1 cellular context compared by ENCODE assay signal in the genomic region with DNA sequence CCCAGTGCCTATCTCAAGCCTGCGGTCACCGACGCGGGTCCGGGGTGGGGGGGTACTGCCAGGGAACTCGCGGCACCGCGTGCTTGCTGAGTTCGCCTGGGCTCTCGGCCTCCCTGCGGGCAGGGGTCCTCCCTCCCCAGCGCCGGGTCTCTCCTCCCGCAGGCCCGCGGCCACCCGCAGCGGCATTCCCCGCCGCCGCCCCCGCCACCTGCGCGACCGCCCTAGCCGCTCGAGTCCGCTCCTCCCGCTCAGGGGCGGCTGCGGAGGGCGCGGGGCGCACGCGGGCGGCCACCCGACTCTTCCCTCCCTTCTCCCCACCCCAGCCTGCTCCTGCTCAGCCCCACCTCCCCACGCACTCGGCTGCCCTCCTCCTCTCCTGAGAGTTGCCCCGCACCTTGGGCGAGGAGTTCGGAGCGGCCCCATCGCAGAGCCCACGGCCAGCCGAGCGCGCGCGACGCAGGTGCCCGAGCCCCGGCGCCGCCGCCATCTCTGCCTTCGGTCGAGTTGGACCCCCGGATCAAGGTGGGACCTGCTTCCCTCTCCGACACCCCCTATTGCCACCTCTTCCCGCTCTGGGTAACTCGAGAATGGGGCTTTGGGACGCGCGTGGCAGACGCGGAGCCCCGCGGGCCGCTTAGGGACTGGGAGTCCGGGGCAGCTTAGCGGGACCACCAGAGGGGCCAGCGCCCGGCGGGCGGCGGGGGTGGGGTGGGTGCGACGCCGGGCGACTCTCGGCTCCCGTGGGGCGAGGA.
A peak's percentile ranks its signal among the peaks of the same experiment; 100 is the strongest.
TF ChIP-seq lines count a peak whose summit lies in the region.

No MANE protein-coding gene starts in this region.

TF ChIP-seq in K562, 482 proteins besides CTCF, POLR2A, EP300 and RAD21 (continued from another document and continues in another):
- TF ChIP-seq POLR2AphosphoS5 (IDR thresholded peaks at IDR 0.05; ENCODE audit: control insufficient read depth, insufficient read depth, low read depth, low read length) (no peak), ZNF324 (CRISPR knock-in tag; IDR thresholded peaks at IDR 0.05) (no peak), NEUROD1 (IDR thresholded peaks at IDR 0.05; ENCODE audit: borderline replicate concordance, low read depth, low read length, partially characterized antibody) (peak; percentile 9), LARP7 (IDR thresholded peaks at IDR 0.05) (no peak), KDM5B (IDR thresholded peaks at IDR 0.05; ENCODE audit: insufficient replicate concordance, low read depth, low read length) (peak; percentile 40), RNF219 (CRISPR knock-in tag; IDR thresholded peaks at IDR 0.05) (no peak), ASH1L (IDR thresholded peaks at IDR 0.05; ENCODE audit: borderline replicate concordance, low read depth, partially characterized antibody) (no peak), BRCA1 (IDR thresholded peaks at IDR 0.05) (no peak), BRCA1 (CRISPR knock-in tag; IDR thresholded peaks at IDR 0.05) (no peak), NBN (IDR thresholded peaks at IDR 0.05; ENCODE audit: low read depth) (no peak), ZNF431 (CRISPR knock-in tag; IDR thresholded peaks at IDR 0.05) (0 out of 2 replicates have a peak, but pooled peaks have one; percentile 32), FOXM1 (IDR thresholded peaks at IDR 0.05; ENCODE audit: low read depth) (no peak), FOXM1 (CRISPR knock-in tag; IDR thresholded peaks at IDR 0.05; ENCODE audit: low read depth) (peak; percentile 64; the same call in 1 of the 2 replicates), MTF1 (CRISPR knock-in tag; IDR thresholded peaks at IDR 0.05; ENCODE audit: borderline replicate concordance) (no peak), RERE (CRISPR knock-in tag; IDR thresholded peaks at IDR 0.05; ENCODE audit: borderline replicate concordance) (no peak), SAFB2 (IDR thresholded peaks at IDR 0.05; ENCODE audit: borderline replicate concordance, low read depth, low read length, severe bottlenecking) (no peak), TFAM (CRISPR knock-in tag; conservative IDR thresholded peaks at IDR 0.05) (no peak), ZBTB1 (CRISPR knock-in tag; IDR thresholded peaks at IDR 0.05; ENCODE audit: borderline replicate concordance, low read depth) (peak; percentile 76), CCNT2 (IDR thresholded peaks at IDR 0.05; ENCODE audit: borderline replicate concordance, extremely low read depth, insufficient read length, low read depth, low read length) (peak; percentile 45), ARID1B (IDR thresholded peaks at IDR 0.05) (no peak), MCM7 (IDR thresholded peaks at IDR 0.05) (no peak), ZNF318 (IDR thresholded peaks at IDR 0.05; ENCODE audit: borderline replicate concordance in 1 of 2, low read depth in 1 of 2) (no peak), TCF7L2 (IDR thresholded peaks at IDR 0.05; ENCODE audit: low read depth, low read length) (no peak), HDGF (IDR thresholded peaks at IDR 0.05) (no peak), SUPT5H (IDR thresholded peaks at IDR 0.05) (peak; percentile 60), TEAD2 (tag; IDR thresholded peaks at IDR 0.05) (no peak), DLX4 (CRISPR knock-in tag; IDR thresholded peaks at IDR 0.05) (no peak), ZFP1 (CRISPR knock-in tag; IDR thresholded peaks at IDR 0.05) (no peak)
- TF ChIP-seq, protein P1, sequence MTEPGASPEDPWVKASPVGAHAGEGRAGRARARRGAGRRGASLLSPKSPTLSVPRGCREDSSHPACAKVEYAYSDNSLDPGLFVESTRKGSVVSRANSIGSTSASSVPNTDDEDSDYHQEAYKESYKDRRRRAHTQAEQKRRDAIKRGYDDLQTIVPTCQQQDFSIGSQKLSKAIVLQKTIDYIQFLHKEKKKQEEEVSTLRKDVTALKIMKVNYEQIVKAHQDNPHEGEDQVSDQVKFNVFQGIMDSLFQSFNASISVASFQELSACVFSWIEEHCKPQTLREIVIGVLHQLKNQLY (CRISPR knock-in tag; conservative IDR thresholded peaks at IDR 0.05) = 0 out of 4 replicates have a peak, but pooled peaks of 1 of the 2 experiments have one; percentile 79
- TF ChIP-seq, protein P2, sequence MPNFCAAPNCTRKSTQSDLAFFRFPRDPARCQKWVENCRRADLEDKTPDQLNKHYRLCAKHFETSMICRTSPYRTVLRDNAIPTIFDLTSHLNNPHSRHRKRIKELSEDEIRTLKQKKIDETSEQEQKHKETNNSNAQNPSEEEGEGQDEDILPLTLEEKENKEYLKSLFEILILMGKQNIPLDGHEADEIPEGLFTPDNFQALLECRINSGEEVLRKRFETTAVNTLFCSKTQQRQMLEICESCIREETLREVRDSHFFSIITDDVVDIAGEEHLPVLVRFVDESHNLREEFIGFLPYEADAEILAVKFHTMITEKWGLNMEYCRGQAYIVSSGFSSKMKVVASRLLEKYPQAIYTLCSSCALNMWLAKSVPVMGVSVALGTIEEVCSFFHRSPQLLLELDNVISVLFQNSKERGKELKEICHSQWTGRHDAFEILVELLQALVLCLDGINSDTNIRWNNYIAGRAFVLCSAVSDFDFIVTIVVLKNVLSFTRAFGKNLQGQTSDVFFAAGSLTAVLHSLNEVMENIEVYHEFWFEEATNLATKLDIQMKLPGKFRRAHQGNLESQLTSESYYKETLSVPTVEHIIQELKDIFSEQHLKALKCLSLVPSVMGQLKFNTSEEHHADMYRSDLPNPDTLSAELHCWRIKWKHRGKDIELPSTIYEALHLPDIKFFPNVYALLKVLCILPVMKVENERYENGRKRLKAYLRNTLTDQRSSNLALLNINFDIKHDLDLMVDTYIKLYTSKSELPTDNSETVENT (CRISPR knock-in tag; IDR thresholded peaks at IDR 0.05) = no peak
